In genomic region chr3:131899021-131899420, GRCh38 we compare ENCODE assay signal across 28 cellular contexts.
"Had no signal": no experiment of that assay in that cellular context is flagged by ENCODE, and none has a peak within 500 bp of the region (broad histone marks: within the 10 kb centered on the region; RNA-seq: fewer than 3 reads in every experiment).

No MANE protein-coding gene starts in this region.

- H3K9me3 ChIP-seq: esophagus muscularis mucosa, gastroesophageal sphincter, heart left ventricle, left lung, ovary, psoas muscle, sigmoid colon, spleen, testis, tibial artery, upper lobe of left lung had no signal

- H3K79me2 ChIP-seq: hepatocyte had no signal

- H3K27ac Mint-ChIP-seq: naive thymus-derived CD4-positive, alpha-beta T cell; nephron; stimulated activated memory B cell treated with anti-CD40 and anti-IgM and Interleukin-4, amounts not matched to agents 10 μg/mL and 1 μg/mL and 100 μg/mL, for 72 hours had no signal

- DNase-seq: dermis blood vessel endothelial cell; effector memory CD4-positive, alpha-beta T cell; foreskin keratinocyte; heart left ventricle; kidney; left lung; mesenchymal stem cell; midbrain; naive thymus-derived CD4-positive, alpha-beta T cell; occipital lobe; ovary; posterior cingulate gyrus; psoas muscle; right cardiac atrium; sigmoid colon; spleen; stimulated activated CD4-positive, alpha-beta T cell treated with anti-CD3 and anti-CD28 coated beads, Interleukin-4, amount 100 ng/mL, for 4 hours; stimulated activated naive CD8-positive, alpha-beta T cell treated with anti-CD3 and anti-CD28 coated beads, Interleukin-15, Interleukin-2, amounts not matched to agents 100 U/mL and 50 U/mL, for 24 hours; substantia nigra; testis; tibial artery; upper lobe of left lung had no signal

- H3K27ac ChIP-seq: coronary artery, esophagus muscularis mucosa, foreskin keratinocyte, gastroesophageal sphincter, heart left ventricle, hepatocyte, left lung, ovary, psoas muscle, sigmoid colon, spleen, testis, tibial artery, upper lobe of left lung had no signal

- H3K4me3 Mint-ChIP-seq: naive thymus-derived CD4-positive, alpha-beta T cell; nephron; stimulated activated memory B cell treated with anti-CD40 and anti-IgM and Interleukin-4, amounts not matched to agents 10 μg/mL and 1 μg/mL and 100 μg/mL, for 72 hours had no signal

- H3K4me2 ChIP-seq: hepatocyte had no signal

- H3K4me3 ChIP-seq: coronary artery, esophagus muscularis mucosa, gastroesophageal sphincter, heart left ventricle, hepatocyte, left lung, ovary, psoas muscle, sigmoid colon, spleen, testis, tibial artery, upper lobe of left lung had no signal

- H3K27me3 ChIP-seq: esophagus muscularis mucosa, foreskin keratinocyte, gastroesophageal sphincter, hepatocyte, left lung, ovary, sigmoid colon, spleen, testis, tibial artery, upper lobe of left lung had no signal

- H3K4me1 Mint-ChIP-seq: naive thymus-derived CD4-positive, alpha-beta T cell; nephron; stimulated activated memory B cell treated with anti-CD40 and anti-IgM and Interleukin-4, amounts not matched to agents 10 μg/mL and 1 μg/mL and 100 μg/mL, for 72 hours had no signal

- H3K27me3 Mint-ChIP-seq: stimulated activated memory B cell treated with anti-CD40 and anti-IgM and Interleukin-4, amounts not matched to agents 10 μg/mL and 1 μg/mL and 100 μg/mL, for 72 hours had no signal

- H3K36me3 ChIP-seq: esophagus muscularis mucosa, gastroesophageal sphincter, heart left ventricle, left lung, ovary, sigmoid colon, spleen, tibial artery, upper lobe of left lung had no signal

- H3K36me3 Mint-ChIP-seq: naive thymus-derived CD4-positive, alpha-beta T cell; stimulated activated memory B cell treated with anti-CD40 and anti-IgM and Interleukin-4, amounts not matched to agents 10 μg/mL and 1 μg/mL and 100 μg/mL, for 72 hours had no signal

- H3K9me3 Mint-ChIP-seq: nephron had no signal

- H2AFZ ChIP-seq: hepatocyte had no signal

- H3K4me1 ChIP-seq: esophagus muscularis mucosa, gastroesophageal sphincter, heart left ventricle, left lung, psoas muscle, sigmoid colon, spleen, testis, tibial artery, upper lobe of left lung had no signal

- ATAC-seq: foreskin keratinocyte; gastroesophageal sphincter; heart left ventricle; left lung; naive thymus-derived CD4-positive, alpha-beta T cell; psoas muscle; right cardiac atrium; stimulated activated memory B cell treated with anti-CD40 and anti-IgM and Interleukin-4, amounts not matched to agents 10 μg/mL and 1 μg/mL and 100 μg/mL, for 72 hours; stimulated activated naive CD8-positive, alpha-beta T cell treated with anti-CD3 and anti-CD28 coated beads, Interleukin-15, Interleukin-2, amounts not matched to agents 100 U/mL and 50 U/mL, for 24 hours had no signal
